Comparison of ENCODE assay signal across 8 cellular contexts in the genomic region with DNA sequence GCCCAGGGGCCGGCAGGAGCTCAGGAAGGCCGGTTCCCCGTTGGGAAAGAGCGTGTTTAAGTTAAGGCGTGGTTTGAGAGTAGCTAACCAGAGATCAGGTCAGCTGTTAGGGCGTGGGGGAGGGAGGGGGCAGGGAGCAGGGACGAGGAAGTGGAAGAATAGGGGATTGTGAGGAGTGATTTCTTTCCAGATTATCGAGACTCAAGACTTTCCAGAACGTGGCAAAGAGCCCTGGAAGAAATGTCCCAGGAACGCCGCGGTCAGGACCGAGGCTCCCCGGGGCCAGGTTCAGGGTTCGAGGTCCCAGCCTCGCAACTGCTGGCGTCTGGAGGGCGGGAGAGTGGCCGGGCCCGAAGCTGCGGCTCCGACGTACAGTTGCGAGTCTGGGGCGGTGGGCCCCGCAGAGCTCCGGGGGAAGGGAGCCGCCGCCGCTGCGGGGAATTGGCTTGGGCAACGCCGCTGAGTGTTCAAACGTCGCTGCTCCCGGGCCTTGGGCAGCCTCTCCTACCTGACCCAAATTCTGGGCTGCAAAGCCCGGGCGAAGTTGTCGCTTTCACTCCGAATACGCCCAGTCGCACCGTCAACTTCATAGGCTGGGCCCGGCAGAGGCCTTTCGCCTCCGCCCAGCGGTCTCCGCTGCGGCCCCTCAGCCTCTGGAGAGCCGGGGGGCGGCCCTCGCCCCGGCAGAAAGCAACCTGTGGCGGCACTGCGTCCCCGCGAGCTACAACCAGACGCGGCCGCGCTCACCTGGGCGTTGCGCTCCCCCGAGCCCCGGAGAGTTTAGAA. TPM values are rescaled to one million over a fixed set of nuclear protein-coding genes. Genes with fewer than 3 reads are reported as not detected.
DNase-seq lines count a peak whose midpoint lies in the region; ATAC-seq, FAIRE-seq and TF ChIP-seq lines count a peak whose summit lies in the region.

No MANE protein-coding gene starts in this region.

- H3K27ac ChIP-seq in fibroblast of lung (ENCODE audit: insufficient read depth, low read length) (no peak overlapping the region), pancreas (no peak overlapping the region)

- FAIRE-seq in pancreas (lab: Jason Lieb, UNC), result no peak

- WGBS in pancreas, 2 donors, result 4 to 6% methylated on average over 58 to 65 of the region's 65 CpGs

- no peaks in the 10 kb centered on the region for H3K79me2 ChIP-seq in fibroblast of lung (ENCODE audit: control insufficient read depth, insufficient read depth, low read length)

- H3K36me3 ChIP-seq in fibroblast of lung (ENCODE audit: control insufficient read depth, insufficient read depth, low read length) (no peaks in the 10 kb centered on the region), pancreas (peaks cover 0 to 4% (median 0%) of the 10 kb centered on the region in 3 donors)

- H3K4me3 ChIP-seq in fibroblast of lung (replicated peaks in 1 of 4; ENCODE audit: control extremely low read depth in 1 of 4, insufficient read depth in 1 of 4, low read depth in 3 of 4, low read length in 4 of 4) (peak overlapping the region in 3 of 4 experiments; percentile 26 to 48 (median 39)), pancreas (peak overlapping the region; percentile 26 to 53 (median 32))

- no peak for TF ChIP-seq CTCF in fibroblast of lung (conservative IDR thresholded peaks at IDR 0.05 in 1 of 2, IDR thresholded peaks at IDR 0.05 in 1 of 2; ENCODE audit: low read depth in 1 of 2, low read length in 2 of 2)
- no peak for TF ChIP-seq CTCF in pancreas (IDR thresholded peaks at IDR 0.05)

- intact Hi-C loops in pancreas (cut with DNase I), result no loop called here

- H4K20me1 ChIP-seq in fibroblast of lung (ENCODE audit: control insufficient read depth, extremely low read depth, insufficient read depth, low read length), result no peaks in the 10 kb centered on the region

- H3K4me1 ChIP-seq in fibroblast of lung (ENCODE audit: control insufficient read depth, extremely low read depth, insufficient read depth, low read length), result no peaks in the 10 kb centered on the region
- peaks cover 0 to 15% (median 0%) of the 10 kb centered on the region in 3 donors for H3K4me1 ChIP-seq in pancreas

- H2AFZ ChIP-seq in fibroblast of lung (ENCODE audit: low read length), result no peak overlapping the region

- H3K4me2 ChIP-seq in fibroblast of lung (ENCODE audit: extremely low read depth, insufficient read depth, low read length), result peak overlapping the region; percentile 44

- DNase-seq in OCI-M1 (lab: John Stamatoyannopoulos, UW) (peak; percentile 18), fibroblast of lung (ENCODE audit: low read depth in 2 of 2) (no peak), pancreas (peak in 1 of 6 donors; percentile 66), cerebellar nuclear complex (lab: John Stamatoyannopoulos, UW) (no peak), NOMO-1 (lab: John Stamatoyannopoulos, UW; ENCODE audit: unreplicated experiment in 2 of 2) (no peak)

- H3K27me3 ChIP-seq in fibroblast of lung (ENCODE audit: control insufficient read depth, insufficient read depth, low read length) (peaks cover 51% of the 10 kb centered on the region), pancreas (peaks cover 9 to 59% (median 22%) of the 10 kb centered on the region in 4 donors)

- ATAC-seq in GM18867 (IDR thresholded peaks at IDR 0.05; ENCODE audit: unreplicated experiment) (peak; percentile 51), pancreas (peak in 3 of 4 donors; percentile 48 to 59 (median 56)), GM18511 (IDR thresholded peaks at IDR 0.05; ENCODE audit: unreplicated experiment) (no peak), HG02678 (IDR thresholded peaks at IDR 0.05; ENCODE audit: unreplicated experiment) (no peak)

- H3K9me3 ChIP-seq in fibroblast of lung (ENCODE audit: control insufficient read depth, insufficient read depth, low read depth, low read length) (no peaks in the 10 kb centered on the region), pancreas (no peaks in the 10 kb centered on the region)

- H3K9ac ChIP-seq in fibroblast of lung (ENCODE audit: insufficient read depth, low read length), result no peak overlapping the region

RNA-seq across cellular contexts. Expression of a gene that starts 9.5 kb away (rescaled TPM):
- total RNA-seq in fibroblast of lung, result 0.17 and 0.26 TPM in 2 replicates
- 0.02 and 0.03 TPM in 2 replicates for polyA plus RNA-seq in fibroblast of lung
- polyA plus RNA-seq in fibroblast of lung (2012), result 0.12 TPM in 1 of 2 replicates, not detected in the other
- not detected in 2 replicates for polyA minus RNA-seq in fibroblast of lung (ENCODE audit: low replicate concordance)
- total RNA-seq in pancreas, result under 1 TPM in 1 of 6 donors, not detected in 5; 0.41 TPM
- under 1 TPM; 0.11 to 0.16 TPM for polyA plus RNA-seq in pancreas

RNA-seq across cellular contexts. Expression of a gene that starts 34.8 kb away (rescaled TPM):
- 106 and 129 TPM in 2 replicates for total RNA-seq in fibroblast of lung
- 139 and 161 TPM in 2 replicates for polyA plus RNA-seq in fibroblast of lung
- 125 and 126 TPM in 2 replicates for polyA plus RNA-seq in fibroblast of lung (2012)
- 18.1 and 21.2 TPM in 2 replicates for polyA minus RNA-seq in fibroblast of lung (ENCODE audit: low replicate concordance)
- 10 to 100 TPM; 35.6 to 51.2 (median 42.6) TPM for total RNA-seq in pancreas
- polyA plus RNA-seq in pancreas, result 10 to 100 TPM; 27.5 to 44.1 TPM

Comparison
In these comparisons a context has a peak if more than half of its experiments do, and no peak if none do; other contexts are left out.
1. ATAC-seq: peak in GM18867 (single experiment) and pancreas (3 of 4); none in GM18511 (single experiment) and HG02678 (single experiment).